Comparison of ENCODE assay signal across 20 cellular contexts in the genomic region with DNA sequence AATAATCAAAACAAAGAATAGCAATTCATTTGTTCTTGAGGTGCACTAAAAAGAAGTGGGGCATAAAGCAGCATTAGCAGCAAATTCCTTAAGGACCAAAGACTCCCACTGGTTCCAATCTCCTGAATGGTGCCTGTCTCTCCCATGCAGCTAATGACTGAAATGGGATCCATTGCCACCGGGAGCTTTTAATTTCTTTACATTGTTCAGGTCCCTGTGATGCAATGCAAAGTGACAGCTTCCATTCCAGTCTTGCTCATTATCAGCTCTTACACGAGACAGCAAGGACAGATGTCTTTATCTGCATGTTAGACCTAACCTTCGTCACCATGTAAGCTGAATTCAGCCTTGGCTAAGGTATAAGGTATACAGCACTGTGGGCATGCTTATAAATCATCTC.
DNase-seq lines count a peak whose midpoint lies in the region; ATAC-seq, FAIRE-seq and TF ChIP-seq lines count a peak whose summit lies in the region.
"Had no signal": no experiment of that assay in that cellular context is flagged by ENCODE, and none has a peak within 500 bp of the region (broad histone marks: within the 10 kb centered on the region; RNA-seq: fewer than 3 reads in every experiment).

No MANE protein-coding gene starts in this region.

- H4K20me1 ChIP-seq in neural cell (ENCODE audit: insufficient read depth), result no peaks in the 10 kb centered on the region
- H4K20me1 ChIP-seq: BLaER1 treated with 17β-estradiol and CSF1 and Interleukin-3, amounts not matched to agents 10 nM and 100 nM had no signal

- H3K27ac ChIP-seq in neural cell (ENCODE audit: low read length), result peak overlapping the region; percentile 69
- H3K27ac ChIP-seq: BLaER1 treated with 17β-estradiol and CSF1 and Interleukin-3, amounts not matched to agents 10 nM and 100 nM had no signal

- H3F3A ChIP-seq in neural cell (ENCODE audit: insufficient read depth, low read length, poor library complexity, severe bottlenecking), result no peaks in the 10 kb centered on the region

- no peak for ATAC-seq in stimulated activated naive CD8-positive, alpha-beta T cell treated with anti-CD3 and anti-CD28 coated beads, Interleukin-15, amount 100 ng/mL, for 72 hours
- ATAC-seq: GM12878, HepG2 had no signal

- no peaks in the 10 kb centered on the region for H3K9me3 ChIP-seq in neural cell (ENCODE audit: low read length)
- H3K9me3 ChIP-seq: BLaER1 treated with 17β-estradiol and CSF1 and Interleukin-3, amounts not matched to agents 10 nM and 100 nM had no signal

- peak overlapping the region; percentile 11 for H3K9ac ChIP-seq in neural cell (ENCODE audit: low read length)
- H3K9ac ChIP-seq: BLaER1 treated with 17β-estradiol and CSF1 and Interleukin-3, amounts not matched to agents 10 nM and 100 nM had no signal

- H3K27me3 Mint-ChIP-seq in stimulated activated naive CD8-positive, alpha-beta T cell treated with anti-CD3 and anti-CD28 coated beads, Interleukin-15, amount 100 ng/mL, for 72 hours, result peaks cover under 1% of the 10 kb centered on the region

- no peak for TF ChIP-seq CTCF in neural cell (IDR thresholded peaks at IDR 0.05; ENCODE audit: poor library complexity, severe bottlenecking)

- FAIRE-seq in urothelium cell line (lab: Jason Lieb, UNC), result peak; percentile 48
- FAIRE-seq: GM12878, GM19239, HepG2, HTR-8/SVneo had no signal

- TF ChIP-seq EP300 in neural cell (conservative IDR thresholded peaks at IDR 0.05; ENCODE audit: poor library complexity, severe bottlenecking), result peak; percentile 90

- H3K79me2 ChIP-seq in neural cell (replicated peaks; ENCODE audit: insufficient read depth, low read length), result no peaks in the 10 kb centered on the region

- H3K4me3 Mint-ChIP-seq in stimulated activated naive CD8-positive, alpha-beta T cell treated with anti-CD3 and anti-CD28 coated beads, Interleukin-15, amount 100 ng/mL, for 72 hours, result no peak overlapping the region
- H3K4me3 Mint-ChIP-seq: CD4-positive, alpha-beta T cell; H9 had no signal

- peak overlapping the region; percentile 38 for H3K4me2 ChIP-seq in neural cell (ENCODE audit: low read length)
- H3K4me2 ChIP-seq: BLaER1 treated with 17β-estradiol and CSF1 and Interleukin-3, amounts not matched to agents 10 nM and 100 nM had no signal

- no peaks in the 10 kb centered on the region for H3K9me2 ChIP-seq in neural cell (ENCODE audit: insufficient read depth, low read length)

- H3K9me3 Mint-ChIP-seq in stimulated activated naive CD8-positive, alpha-beta T cell treated with anti-CD3 and anti-CD28 coated beads, Interleukin-15, amount 100 ng/mL, for 72 hours, result peaks cover 0 to 4% of the 10 kb centered on the region in 2 donors
- H3K9me3 Mint-ChIP-seq: CD4-positive, alpha-beta T cell; H9 had no signal

- H3K27me3 ChIP-seq in neural cell (ENCODE audit: insufficient read depth, low read depth, low read length), result no peaks in the 10 kb centered on the region
- H3K27me3 ChIP-seq: BLaER1 treated with 17β-estradiol and CSF1 and Interleukin-3, amounts not matched to agents 10 nM and 100 nM had no signal

- no peak overlapping the region for H2AFZ ChIP-seq in neural cell (ENCODE audit: low read depth, low read length)

- H3K36me3 ChIP-seq in neural cell (ENCODE audit: insufficient read depth, low read length), result no peaks in the 10 kb centered on the region
- H3K36me3 ChIP-seq: BLaER1 treated with 17β-estradiol and CSF1 and Interleukin-3, amounts not matched to agents 10 nM and 100 nM had no signal

- peak; percentile 23 for DNase-seq in NCI-H82 (lab: John Stamatoyannopoulos, UW)
- DNase-seq in NCI-H82 treated with DMSO at 0.1 percent for 48 hours (lab: John Stamatoyannopoulos, UW; ENCODE audit: unreplicated experiment), result no peak
- peak; percentile 65 for DNase-seq in NCI-H69 (lab: John Stamatoyannopoulos, UW)
- DNase-seq in urothelium cell line (ENCODE audit: low spot score), result no peak
- DNase-seq in activated CD4-positive, alpha-beta T cell treated with anti-CD3 and anti-CD28 coated beads, Interleukin-2, amount 50 U/mL, for 4 hours, result no peak
- no peak for DNase-seq in CD1c-positive myeloid dendritic cell (ENCODE audit: extremely low spot score)
- no peak for DNase-seq in stimulated activated naive CD8-positive, alpha-beta T cell treated with anti-CD3 and anti-CD28 coated beads, Interleukin-15, amount 100 ng/mL, for 72 hours
- DNase-seq: ACHN; Calu3; CD4-positive, alpha-beta T cell; DMS 273 treated with DMSO at 0.1 percent for 48 hours; DMS79; GOT3; H9 had no signal

- H3K4me3 ChIP-seq in neural cell (ENCODE audit: low read length), result peak overlapping the region; percentile 44
- H3K4me3 ChIP-seq: BLaER1 treated with 17β-estradiol and CSF1 and Interleukin-3, amounts not matched to agents 10 nM and 100 nM; GM12878 had no signal

- no peak overlapping the region for H3K27ac Mint-ChIP-seq in stimulated activated naive CD8-positive, alpha-beta T cell treated with anti-CD3 and anti-CD28 coated beads, Interleukin-15, amount 100 ng/mL, for 72 hours
- H3K27ac Mint-ChIP-seq: CD4-positive, alpha-beta T cell; H9 had no signal

- TF ChIP-seq RAD21 in neural cell (conservative IDR thresholded peaks at IDR 0.05), result no peak

- no peaks in the 10 kb centered on the region for H3K4me1 Mint-ChIP-seq in stimulated activated naive CD8-positive, alpha-beta T cell treated with anti-CD3 and anti-CD28 coated beads, Interleukin-15, amount 100 ng/mL, for 72 hours

TF ChIP-seq in neural cell, 6 proteins besides CTCF, POLR2A, EP300 and RAD21:
- TF ChIP-seq MXI1 (conservative IDR thresholded peaks at IDR 0.05; ENCODE audit: poor library complexity, severe bottlenecking) (no peak), TAF1 (IDR thresholded peaks at IDR 0.05; ENCODE audit: low read depth) (no peak), SMC3 (conservative IDR thresholded peaks at IDR 0.05; ENCODE audit: poor library complexity) (peak; percentile 15), POLR2AphosphoS5 (IDR thresholded peaks at IDR 0.05) (peak; percentile 68), EZH2 (IDR thresholded peaks at IDR 0.05; ENCODE audit: borderline replicate concordance, insufficient read depth, low read length, poor library complexity, severe bottlenecking) (no peak)
- TF ChIP-seq, protein P1, sequence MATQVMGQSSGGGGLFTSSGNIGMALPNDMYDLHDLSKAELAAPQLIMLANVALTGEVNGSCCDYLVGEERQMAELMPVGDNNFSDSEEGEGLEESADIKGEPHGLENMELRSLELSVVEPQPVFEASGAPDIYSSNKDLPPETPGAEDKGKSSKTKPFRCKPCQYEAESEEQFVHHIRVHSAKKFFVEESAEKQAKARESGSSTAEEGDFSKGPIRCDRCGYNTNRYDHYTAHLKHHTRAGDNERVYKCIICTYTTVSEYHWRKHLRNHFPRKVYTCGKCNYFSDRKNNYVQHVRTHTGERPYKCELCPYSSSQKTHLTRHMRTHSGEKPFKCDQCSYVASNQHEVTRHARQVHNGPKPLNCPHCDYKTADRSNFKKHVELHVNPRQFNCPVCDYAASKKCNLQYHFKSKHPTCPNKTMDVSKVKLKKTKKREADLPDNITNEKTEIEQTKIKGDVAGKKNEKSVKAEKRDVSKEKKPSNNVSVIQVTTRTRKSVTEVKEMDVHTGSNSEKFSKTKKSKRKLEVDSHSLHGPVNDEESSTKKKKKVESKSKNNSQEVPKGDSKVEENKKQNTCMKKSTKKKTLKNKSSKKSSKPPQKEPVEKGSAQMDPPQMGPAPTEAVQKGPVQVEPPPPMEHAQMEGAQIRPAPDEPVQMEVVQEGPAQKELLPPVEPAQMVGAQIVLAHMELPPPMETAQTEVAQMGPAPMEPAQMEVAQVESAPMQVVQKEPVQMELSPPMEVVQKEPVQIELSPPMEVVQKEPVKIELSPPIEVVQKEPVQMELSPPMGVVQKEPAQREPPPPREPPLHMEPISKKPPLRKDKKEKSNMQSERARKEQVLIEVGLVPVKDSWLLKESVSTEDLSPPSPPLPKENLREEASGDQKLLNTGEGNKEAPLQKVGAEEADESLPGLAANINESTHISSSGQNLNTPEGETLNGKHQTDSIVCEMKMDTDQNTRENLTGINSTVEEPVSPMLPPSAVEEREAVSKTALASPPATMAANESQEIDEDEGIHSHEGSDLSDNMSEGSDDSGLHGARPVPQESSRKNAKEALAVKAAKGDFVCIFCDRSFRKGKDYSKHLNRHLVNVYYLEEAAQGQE (IDR thresholded peaks at IDR 0.05; ENCODE audit: borderline replicate concordance), result peak; percentile 71
TF ChIP-seq in neural cell: peak in this region for 3.

Comparison
In these comparisons a context has a peak if more than half of its experiments do, and no peak if none do; other contexts are left out.
1. DNase-seq: peak in NCI-H82 (single experiment) and NCI-H69 (single experiment); none in NCI-H82 treated with DMSO at 0.1 percent for 48 hours (single experiment), urothelium cell line (single experiment), activated CD4-positive, alpha-beta T cell treated with anti-CD3 and anti-CD28 coated beads, Interleukin-2, amount 50 U/mL, for 4 hours (0 of 2), CD1c-positive myeloid dendritic cell (single experiment) and stimulated activated naive CD8-positive, alpha-beta T cell treated with anti-CD3 and anti-CD28 coated beads, Interleukin-15, amount 100 ng/mL, for 72 hours (0 of 2).